In the genomic region with DNA sequence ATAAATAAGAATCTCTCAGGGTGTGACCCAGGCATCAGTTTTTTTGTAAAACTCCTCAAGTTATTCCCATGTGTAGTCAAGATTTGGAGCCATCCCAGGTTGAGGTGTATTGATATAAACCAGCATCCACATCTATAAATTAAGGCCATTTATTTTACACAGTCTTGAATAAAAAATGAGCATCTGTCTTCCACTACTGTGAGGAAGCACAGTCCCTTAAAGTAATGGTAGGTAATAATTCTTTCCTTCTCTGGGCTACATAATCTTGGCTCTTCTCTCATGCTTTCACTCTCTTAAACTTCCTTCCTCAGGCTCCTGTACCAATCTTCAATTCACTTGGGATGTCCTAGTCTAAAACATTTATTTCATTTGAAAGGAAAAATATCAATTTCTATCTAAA, we compare ENCODE assay signal across 8 cellular contexts.
"Had no signal": no experiment of that assay in that cellular context is flagged by ENCODE, and none has a peak within 500 bp of the region (broad histone marks: within the 10 kb centered on the region; RNA-seq: fewer than 3 reads in every experiment).

No MANE protein-coding gene starts in this region.

- DNase-seq: H9, HCEC 1CT, IMR-90 had no signal

- H3K4me3 ChIP-seq: GM23338, K562 had no signal

- FAIRE-seq: H1, H54, K562 had no signal

- H3K27ac ChIP-seq: HL-60 had no signal

- H3K4me2 ChIP-seq: GM23338 had no signal

- ATAC-seq: GM23338, K562 had no signal
